Comparison of ENCODE assay signal across 15 cellular contexts in the genomic region with DNA sequence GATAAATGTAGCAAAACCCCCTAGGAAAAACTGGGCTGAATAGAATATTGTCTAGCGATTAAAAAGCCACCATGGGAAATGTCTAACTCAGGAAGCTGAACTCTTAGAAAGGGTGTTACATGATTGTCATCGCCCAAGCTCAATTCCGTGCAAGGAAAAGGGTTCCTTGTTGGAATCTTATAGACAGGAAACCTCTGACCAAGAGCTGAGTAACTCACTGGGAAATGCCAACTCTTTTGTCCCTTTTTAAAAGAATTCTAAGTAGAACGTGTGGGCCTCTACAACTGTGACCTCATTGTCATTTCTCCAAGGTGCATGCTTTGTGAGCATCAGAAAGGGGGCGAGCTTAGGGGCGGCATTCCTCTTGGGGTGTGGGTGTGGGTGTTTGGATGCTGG.
DNase-seq lines count a peak whose midpoint lies in the region; ATAC-seq and TF ChIP-seq lines count a peak whose summit lies in the region.
"Had no signal": no experiment of that assay in that cellular context is flagged by ENCODE, and none has a peak within 500 bp of the region (broad histone marks: within the 10 kb centered on the region; RNA-seq: fewer than 3 reads in every experiment).

No MANE protein-coding gene starts in this region.

- 65 to 79% methylated on average over 6 of the region's 6 CpGs for WGBS in heart right ventricle, 2 donors

- intact Hi-C loops in heart right ventricle (cut with DNase I) (loop anchor here (5.0 to 10.0 kb wide), 9 partner anchors 82 to 755 kb away; a partner anchor contains a TSS), Right ventricle myocardium superior (cut with DNase I) (loop anchor here (5.0 kb wide), 1 partner anchor 87 kb away; a partner anchor contains a TSS), uterus (cut with DNase I; ENCODE audit: low total_unique reads) (loop anchor here (10.0 kb wide), 1 partner anchor 95 kb away; no protein-coding TSS in a partner anchor), left colon (cut with DNase I, micrococcal nuclease) (loop anchor here in 1 of 2 donors (10.0 kb wide), 3 partner anchors 65 to 305 kb away; a partner anchor contains a TSS)

- DNase-seq in heart right ventricle = no peak
- no peak for DNase-seq in Right ventricle myocardium superior
- peak; percentile 33 for DNase-seq in foreskin melanocyte
- DNase-seq in uterus = no peak
- DNase-seq in left colon = no peak
- DNase-seq in DMS114 treated with DMSO at 0.1 percent for 48 hours (lab: John Stamatoyannopoulos, UW; ENCODE audit: unreplicated experiment) = no peak
- no peak for DNase-seq in SHP77 treated with DMSO at 0.1 percent for 48 hours (lab: John Stamatoyannopoulos, UW)
- DNase-seq: activated T-cell treated with anti-CD3 and anti-CD28 coated beads for 4 hours; AML-193; central memory CD4-positive, alpha-beta T cell; islet precursor cell had no signal

- H3K9me3 ChIP-seq in heart right ventricle = no peaks in the 10 kb centered on the region
- H3K9me3 ChIP-seq in uterus = no peaks in the 10 kb centered on the region
- H3K9me3 ChIP-seq: HAP-1 had no signal

- TF ChIP-seq POLR2A in uterus (IDR thresholded peaks at IDR 0.05) = no peak

- peaks cover 0 to 94% (median 19%) of the 10 kb centered on the region in 9 donors for H3K36me3 ChIP-seq in heart right ventricle
- H3K36me3 ChIP-seq in uterus = no peaks in the 10 kb centered on the region
- H3K36me3 ChIP-seq: HAP-1 had no signal

- H3K27ac ChIP-seq in heart right ventricle (peak overlapping the region in 7 of 10 donors; percentile 17 to 61 (median 32)), angular gyrus (ENCODE audit: low read depth, low read length) (peak overlapping the region; percentile 78), uterus (peak overlapping the region; percentile 15 to 37)
- H3K27ac ChIP-seq: SK-N-MC had no signal

- no peak for TF ChIP-seq CTCF in heart right ventricle (IDR thresholded peaks at IDR 0.05)
- TF ChIP-seq CTCF in uterus (IDR thresholded peaks at IDR 0.05) = no peak

- peaks cover 0 to 48% (median 11%) of the 10 kb centered on the region in 9 donors for H3K4me1 ChIP-seq in heart right ventricle
- no peaks in the 10 kb centered on the region for H3K4me1 ChIP-seq in uterus
- H3K4me1 ChIP-seq: HAP-1 had no signal

- H3K4me3 ChIP-seq in heart right ventricle = no peak overlapping the region
- H3K4me3 ChIP-seq in uterus = no peak overlapping the region
- H3K4me3 ChIP-seq: HAP-1, SK-N-MC, skin epidermis had no signal

- ATAC-seq in heart right ventricle (peak in 4 of 8 donors; percentile 6 to 32 (median 11)), Right ventricle myocardium superior (ENCODE audit: poor library complexity) (no peak), left colon (no peak)

- no peaks in the 10 kb centered on the region for H3K27me3 ChIP-seq in heart right ventricle
- H3K27me3 ChIP-seq in uterus = no peaks in the 10 kb centered on the region

Comparison
In these comparisons a context has a peak if more than half of its experiments do, and no peak if none do; other contexts are left out.
1. H3K27ac ChIP-seq: peak in every context shown above with its lines; median percentile 78 in angular gyrus; 32 in heart right ventricle; 26 in uterus.